ENCODE assay signal across 1 cellular context in the genomic region with DNA sequence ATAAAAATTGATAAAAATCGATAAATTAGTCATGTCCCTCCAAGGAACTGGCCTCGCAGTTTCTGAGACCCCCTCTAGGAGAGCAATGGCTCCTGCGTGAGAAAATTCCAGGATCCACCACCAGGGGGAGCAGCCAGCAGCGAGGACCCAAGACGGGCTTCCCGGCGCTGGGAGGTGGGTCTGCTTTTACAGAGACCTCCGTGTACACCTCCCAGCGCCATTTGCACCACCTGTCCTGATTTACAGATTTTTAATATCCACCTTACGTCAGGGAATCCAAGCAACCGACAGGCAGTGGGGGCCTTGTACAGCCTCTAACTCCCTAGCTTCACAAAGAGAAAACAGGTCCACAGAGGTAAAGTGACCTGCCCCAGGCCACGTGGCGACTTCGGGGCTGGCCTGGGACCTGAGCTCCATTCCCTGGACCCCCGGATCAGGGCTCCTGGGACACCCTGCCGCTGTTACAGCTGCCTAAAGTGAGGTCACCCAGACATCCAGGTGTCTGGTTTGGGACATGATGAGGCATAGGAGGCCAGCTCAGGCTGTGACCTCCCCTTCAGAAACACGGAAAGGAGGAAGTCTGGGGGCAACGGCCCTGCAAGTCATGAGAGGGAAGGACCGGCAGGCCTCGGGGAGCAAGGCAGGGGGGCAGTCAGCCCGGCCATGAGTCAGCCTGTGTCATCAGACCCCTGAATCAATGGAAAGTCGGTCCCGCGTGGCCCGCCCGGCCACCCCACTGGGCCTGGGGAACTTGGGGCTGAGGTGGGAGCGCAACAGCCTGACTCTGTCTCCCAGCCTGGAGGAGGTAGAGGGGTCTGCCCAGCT.
TF ChIP-seq lines count a peak whose summit lies in the region.

No MANE protein-coding gene starts in this region.

TF ChIP-seq in HEK293, 187 proteins besides CTCF, POLR2A, EP300 and RAD21 (continued from another document):
- no peak for TF ChIP-seq ZNF2 (tag by site-specific recombination; IDR thresholded peaks at IDR 0.05)
- TF ChIP-seq MEIS1 (CRISPR knock-in tag; IDR thresholded peaks at IDR 0.05; ENCODE audit: borderline replicate concordance) = no peak
- no peak for TF ChIP-seq ZNF473 (tag by site-specific recombination; IDR thresholded peaks at IDR 0.05)
- TF ChIP-seq GLIS1 (tag by site-specific recombination; IDR thresholded peaks at IDR 0.05) = 0 out of 2 replicates have a peak, but pooled peaks have one; percentile 28
- TF ChIP-seq MZF1 (tag by site-specific recombination; IDR thresholded peaks at IDR 0.05; ENCODE audit: borderline replicate concordance) = no peak
- TF ChIP-seq BCL11A (tag by site-specific recombination; IDR thresholded peaks at IDR 0.05; ENCODE audit: low read depth) = no peak
- TF ChIP-seq ZNF16 (tag by site-specific recombination; IDR thresholded peaks at IDR 0.05; ENCODE audit: low read depth) = no peak
